ENCODE assay signal across 11 cellular contexts in genomic region chr3:98038876-98039275, GRCh38. TPM values are rescaled to one million over a fixed set of nuclear protein-coding genes. Genes with fewer than 3 reads are reported as not detected.
DNase-seq lines count a peak whose midpoint lies in the region; ATAC-seq and TF ChIP-seq lines count a peak whose summit lies in the region.
"Had no signal": no experiment of that assay in that cellular context is flagged by ENCODE, and none has a peak within 500 bp of the region (broad histone marks: within the 10 kb centered on the region; RNA-seq: fewer than 3 reads in every experiment).

No MANE protein-coding gene starts in this region.

- no peaks in the 10 kb centered on the region for H4K20me1 ChIP-seq in BLaER1 treated with 17β-estradiol and CSF1 and Interleukin-3, amounts not matched to agents 10 nM and 100 nM

- no peak for TF ChIP-seq CTCF in uterus (IDR thresholded peaks at IDR 0.05)

- H3K27ac ChIP-seq in BLaER1 treated with 17β-estradiol and CSF1 and Interleukin-3, amounts not matched to agents 10 nM and 100 nM = 0 out of 22 replicates have a peak overlapping the region, but pooled peaks of 1 of the 11 experiments have one; percentile 18
- H3K27ac ChIP-seq in HUES6 (ENCODE audit: low read depth, low read length) (no peak overlapping the region), uterus (no peak overlapping the region)
- H3K27ac ChIP-seq: tibial artery had no signal

- DNase-seq in hepatic stellate cell (ENCODE audit: low spot score) (no peak), uterus (no peak), AML-193 (lab: John Stamatoyannopoulos, UW) (no peak), NOMO-1 treated with DMSO at 0.1 percent for 48 hours (lab: John Stamatoyannopoulos, UW; ENCODE audit: unreplicated experiment) (no peak)

- no peak for TF ChIP-seq POLR2A in uterus (IDR thresholded peaks at IDR 0.05)

- peak overlapping the region in 9 of 11 experiments; percentile 22 to 80 (median 55); a peak in 13 of 22 replicates for H3K4me2 ChIP-seq in BLaER1 treated with 17β-estradiol and CSF1 and Interleukin-3, amounts not matched to agents 10 nM and 100 nM

- no peak overlapping the region for H3K9ac ChIP-seq in BLaER1 treated with 17β-estradiol and CSF1 and Interleukin-3, amounts not matched to agents 10 nM and 100 nM
- no peak overlapping the region for H3K9ac ChIP-seq in HUES6 (ENCODE audit: low read length)
- H3K9ac ChIP-seq in endocrine pancreas (ENCODE audit: control insufficient read depth, insufficient read depth, low read length) = no peak overlapping the region

- peaks cover 0 to 14% (median 0%) of the 10 kb centered on the region in 10 experiments; a peak in 2 of 20 replicates for H3K4me1 ChIP-seq in BLaER1 treated with 17β-estradiol and CSF1 and Interleukin-3, amounts not matched to agents 10 nM and 100 nM
- 0 out of 2 replicates have a peak, but pooled peaks cover 4% of the 10 kb centered on the region for H3K4me1 ChIP-seq in HUES6 (ENCODE audit: control insufficient read depth, insufficient read depth, low read length)
- no peaks in the 10 kb centered on the region for H3K4me1 ChIP-seq in endocrine pancreas (ENCODE audit: control insufficient read depth, insufficient read depth, low read length)
- H3K4me1 ChIP-seq in uterus = no peaks in the 10 kb centered on the region
- H3K4me1 ChIP-seq: tibial artery had no signal

- H3K36me3 ChIP-seq in BLaER1 treated with 17β-estradiol and CSF1 and Interleukin-3, amounts not matched to agents 10 nM and 100 nM = no peaks in the 10 kb centered on the region
- H3K36me3 ChIP-seq in HUES6 (ENCODE audit: control insufficient read depth, insufficient read depth, low read length) = no peaks in the 10 kb centered on the region
- no peaks in the 10 kb centered on the region for H3K36me3 ChIP-seq in endocrine pancreas (ENCODE audit: control insufficient read depth, insufficient read depth, low read length)
- no peaks in the 10 kb centered on the region for H3K36me3 ChIP-seq in uterus
- H3K36me3 ChIP-seq: tibial artery had no signal

- peak; percentile 5 for ATAC-seq in GM19372 (IDR thresholded peaks at IDR 0.05; ENCODE audit: low read depth, unreplicated experiment)

- intact Hi-C loops in uterus (cut with DNase I; ENCODE audit: low total_unique reads) = no loop called here

- no peak overlapping the region; a peak in 1 of 20 replicates for H3K4me3 ChIP-seq in BLaER1 treated with 17β-estradiol and CSF1 and Interleukin-3, amounts not matched to agents 10 nM and 100 nM
- peak overlapping the region; percentile 81 for H3K4me3 ChIP-seq in HUES6 (ENCODE audit: low read depth, low read length)
- peak overlapping the region; percentile 74 for H3K4me3 ChIP-seq in endocrine pancreas (ENCODE audit: control insufficient read depth, insufficient read depth, low read length)
- no peak overlapping the region for H3K4me3 ChIP-seq in uterus

- H3K9me3 ChIP-seq in BLaER1 treated with 17β-estradiol and CSF1 and Interleukin-3, amounts not matched to agents 10 nM and 100 nM (replicated peaks in 1 of 11) = peaks cover 8 to 24% (median 15%) of the 10 kb centered on the region in 11 experiments; a peak in 21 of 22 replicates
- 0 out of 2 replicates have a peak, but pooled peaks cover 2% of the 10 kb centered on the region for H3K9me3 ChIP-seq in HUES6 (ENCODE audit: control insufficient read depth, insufficient read depth, low read depth, low read length)
- no peaks in the 10 kb centered on the region for H3K9me3 ChIP-seq in endocrine pancreas (ENCODE audit: control insufficient read depth, low read length)
- no peaks in the 10 kb centered on the region for H3K9me3 ChIP-seq in uterus

- no peaks in the 10 kb centered on the region for H3K27me3 ChIP-seq in BLaER1 treated with 17β-estradiol and CSF1 and Interleukin-3, amounts not matched to agents 10 nM and 100 nM
- H3K27me3 ChIP-seq in HUES6 (ENCODE audit: control insufficient read depth, insufficient read depth, low read length) (no peaks in the 10 kb centered on the region), endocrine pancreas (ENCODE audit: control insufficient read depth, insufficient read depth, low read length) (no peaks in the 10 kb centered on the region), uterus (peaks cover 0 to 4% of the 10 kb centered on the region in 2 donors)

RNA-seq across cellular contexts. Expression of gene GABRR3, which starts 3.8 kb away (rescaled TPM):
- total RNA-seq in uterus = not detected
- total RNA-seq: mucosa of gallbladder, T-cell had no signal

RNA-seq across cellular contexts. Expression of gene OR5AC2, which starts 48.1 kb away (rescaled TPM):
- total RNA-seq in uterus = not detected
- total RNA-seq: mucosa of gallbladder, T-cell had no signal

Comparison
In these comparisons a context has a peak if more than half of its experiments do, and no peak if none do; other contexts are left out.
1. H3K4me3 ChIP-seq: peak in HUES6 (single experiment) and endocrine pancreas (single experiment); none in BLaER1 treated with 17β-estradiol and CSF1 and Interleukin-3, amounts not matched to agents 10 nM and 100 nM (0 of 10) and uterus (0 of 2).